In the genomic region with DNA sequence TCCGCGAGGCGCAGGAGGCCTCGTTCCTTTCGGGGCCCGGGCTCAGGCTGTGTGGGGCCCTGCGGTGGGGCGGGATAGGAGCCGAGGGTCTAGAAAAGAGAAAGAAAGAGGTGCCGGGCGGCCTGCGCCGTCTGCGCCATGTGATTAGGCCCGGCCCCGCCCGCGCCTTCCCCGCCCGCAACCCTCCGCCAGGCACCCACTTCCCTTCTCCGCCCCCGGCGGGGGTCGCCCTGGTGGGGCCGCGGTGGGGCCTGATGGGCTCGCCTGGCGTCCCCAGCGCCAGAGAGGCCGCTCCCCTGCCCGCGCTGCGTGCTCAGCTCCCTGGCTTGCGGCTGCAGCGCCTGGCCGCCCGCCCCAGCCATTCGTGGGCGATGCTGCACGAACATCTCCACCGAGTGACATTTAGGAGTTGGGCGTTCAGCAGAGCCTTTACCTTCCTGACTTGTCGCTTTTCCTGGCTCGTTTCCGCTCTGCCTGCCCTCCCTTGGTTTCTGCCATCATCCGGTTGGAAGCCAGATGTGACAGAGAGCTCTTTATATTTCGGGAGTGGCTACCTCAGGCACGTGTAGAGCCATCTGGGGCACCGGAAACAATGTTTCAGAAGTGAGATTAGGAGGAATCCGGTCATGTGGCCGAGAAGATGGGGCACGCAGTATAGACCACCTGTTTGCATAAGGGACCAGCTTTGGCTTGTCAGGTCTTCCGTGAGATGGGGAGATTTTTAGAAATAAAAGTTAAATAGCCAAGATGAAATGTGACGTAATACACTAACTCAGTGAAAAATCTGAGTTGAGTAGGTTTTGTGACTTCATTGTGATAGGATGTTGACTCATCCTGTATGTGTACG, we compare ENCODE assay signal across 8 cellular contexts. TPM values are rescaled to one million over a fixed set of nuclear protein-coding genes. Genes with fewer than 3 reads are reported as not detected.
A peak's percentile ranks its signal among the peaks of the same experiment; 100 is the strongest.
DNase-seq lines count a peak whose midpoint lies in the region; ATAC-seq and TF ChIP-seq lines count a peak whose summit lies in the region.

No MANE protein-coding gene starts in this region.

- peak; percentile 63 for ATAC-seq in GM21717 (IDR thresholded peaks at IDR 0.05; ENCODE audit: unreplicated experiment)
- ATAC-seq in activated T-helper 17 cell treated with anti-CD3 and anti-CD28 coated beads, Interleukin-2, amount 50 U/mL, for 72 hours (replicated peaks): peak; percentile 50

- peak overlapping the region; percentile 99 for H3K27ac Mint-ChIP-seq in activated T-helper 17 cell treated with anti-CD3 and anti-CD28 coated beads, Interleukin-2, amount 50 U/mL, for 72 hours
- H3K27ac Mint-ChIP-seq in neural crest cell (ENCODE audit: unreplicated experiment): peak overlapping the region; percentile 95

- peaks cover 59% of the 10 kb centered on the region for H3K36me3 Mint-ChIP-seq in activated T-helper 17 cell treated with anti-CD3 and anti-CD28 coated beads, Interleukin-2, amount 50 U/mL, for 72 hours (ENCODE audit: low read depth)
- no peaks in the 10 kb centered on the region for H3K36me3 Mint-ChIP-seq in neural crest cell (ENCODE audit: low read depth)

- peak overlapping the region; percentile 98 for H3K4me3 ChIP-seq in fibroblast of the aortic adventitia (ENCODE audit: low read depth, low read length)

- H3K9me3 Mint-ChIP-seq in activated T-helper 17 cell treated with anti-CD3 and anti-CD28 coated beads, Interleukin-2, amount 50 U/mL, for 72 hours: no peaks in the 10 kb centered on the region
- no peaks in the 10 kb centered on the region for H3K9me3 Mint-ChIP-seq in neural crest cell

- in situ Hi-C loops in KBM-7 (cut with MboI; ENCODE audit: low pct_unique_long_range_greater_than_20kb, low sequenced_read_pairs): no loop called here

- H3K4me3 Mint-ChIP-seq in activated T-helper 17 cell treated with anti-CD3 and anti-CD28 coated beads, Interleukin-2, amount 50 U/mL, for 72 hours: peak overlapping the region; percentile 91
- peak overlapping the region; percentile 92 for H3K4me3 Mint-ChIP-seq in neural crest cell

- DNase-seq in DMS53 treated with DMSO at 0.1 percent for 48 hours (lab: John Stamatoyannopoulos, UW; ENCODE audit: unreplicated experiment): peak; percentile 82
- DNase-seq in KBM-7: peak; percentile 95
- DNase-seq in RPMI7951 (ENCODE audit: low read depth): peak; percentile 83
- DNase-seq in fibroblast of the aortic adventitia (ENCODE audit: low read depth): peak; percentile 68
- DNase-seq in neural crest cell (ENCODE audit: low read depth, low spot score): peak; percentile 54
- peak; percentile 55 for DNase-seq in stromal cell of bone marrow (ENCODE audit: low read depth)

- TF ChIP-seq CTCF in fibroblast of the aortic adventitia (IDR thresholded peaks at IDR 0.05; ENCODE audit: insufficient read depth, low read length) (no peak), neural crest cell (conservative IDR thresholded peaks at IDR 0.05) (no peak)

- peaks cover 17% of the 10 kb centered on the region for H3K4me1 Mint-ChIP-seq in activated T-helper 17 cell treated with anti-CD3 and anti-CD28 coated beads, Interleukin-2, amount 50 U/mL, for 72 hours
- H3K4me1 Mint-ChIP-seq in neural crest cell: peaks cover 35% of the 10 kb centered on the region

- H3K27me3 Mint-ChIP-seq in activated T-helper 17 cell treated with anti-CD3 and anti-CD28 coated beads, Interleukin-2, amount 50 U/mL, for 72 hours: no peaks in the 10 kb centered on the region
- H3K27me3 Mint-ChIP-seq in neural crest cell (ENCODE audit: low read depth): no peaks in the 10 kb centered on the region

RNA-seq across cellular contexts. Expression of a gene that starts 1.1 kb away (rescaled TPM):
- 108 and 128 TPM in 2 replicates for total RNA-seq in RPMI7951 (2014; rRNA removed; shearing (Covaris generic))
- total RNA-seq in activated T-helper 17 cell treated with anti-CD3 and anti-CD28 coated beads, Interleukin-2, amount 50 U/mL, for 72 hours: 100 to 1,000 TPM; 280 to 311 TPM
- total RNA-seq in fibroblast of the aortic adventitia (ENCODE audit: low replicate concordance) (116 and 627 TPM in 2 replicates), neural crest cell (85.5 and 85.6 TPM in 2 replicates)

Comparison
In these comparisons a context has a peak if more than half of its experiments do, and no peak if none do; other contexts are left out.
1. Peak in every context shown above with its lines: DNase-seq, ATAC-seq and H3K4me3 ChIP-seq.